Comparison of ENCODE assay signal across 8 cellular contexts in genomic region chr3:40452562-40452875, GRCh38. TPM values are rescaled to one million over a fixed set of nuclear protein-coding genes. Genes with fewer than 3 reads are reported as not detected.
DNase-seq lines count a peak whose midpoint lies in the region; ATAC-seq, FAIRE-seq and TF ChIP-seq lines count a peak whose summit lies in the region.

No MANE protein-coding gene starts in this region.

- peaks cover 23% of the 10 kb centered on the region for H3K4me1 Mint-ChIP-seq in activated naive CD8-positive, alpha-beta T cell treated with anti-CD3 and anti-CD28 coated beads, Interleukin-2, amount 10 ng/mL, durations not matched to agents 7 days and 5 days

- no peaks in the 10 kb centered on the region for H3K9me3 ChIP-seq in keratinocyte (ENCODE audit: control insufficient read depth, low read depth, low read length)
- no peaks in the 10 kb centered on the region for H3K9me3 ChIP-seq in subcutaneous abdominal adipose tissue (ENCODE audit: control insufficient read depth in 5 of 5, low read length in 5 of 5)

- H4K20me1 ChIP-seq in keratinocyte (ENCODE audit: control insufficient read depth, extremely low read depth, insufficient read depth, low read length), result no peaks in the 10 kb centered on the region

- H3K4me2 ChIP-seq in keratinocyte (ENCODE audit: control insufficient read depth, extremely low read depth, insufficient read depth, low read depth, low read length), result peak overlapping the region; percentile 70

- H3K27ac Mint-ChIP-seq in activated naive CD8-positive, alpha-beta T cell treated with anti-CD3 and anti-CD28 coated beads, Interleukin-2, amount 10 ng/mL, durations not matched to agents 7 days and 5 days, result peak overlapping the region; percentile 98

- DNase-seq in DMS53 (lab: John Stamatoyannopoulos, UW) (peak; percentile 25), DMS53 treated with DMSO at 0.1 percent for 48 hours (lab: John Stamatoyannopoulos, UW; ENCODE audit: unreplicated experiment) (no peak), keratinocyte (ENCODE audit: low read depth, low spot score) (no peak), NCI-H1930 (lab: John Stamatoyannopoulos, UW) (no peak), amniotic stem cell (lab: John Stamatoyannopoulos, UW) (no peak)
- no peak for DNase-seq in activated naive CD8-positive, alpha-beta T cell treated with anti-CD3 and anti-CD28 coated beads, Interleukin-2, amount 10 ng/mL, durations not matched to agents 7 days and 5 days

- H3K4me3 Mint-ChIP-seq in activated naive CD8-positive, alpha-beta T cell treated with anti-CD3 and anti-CD28 coated beads, Interleukin-2, amount 10 ng/mL, durations not matched to agents 7 days and 5 days, result peak overlapping the region; percentile 86

- no peak for ATAC-seq in activated naive CD8-positive, alpha-beta T cell treated with anti-CD3 and anti-CD28 coated beads, Interleukin-2, amount 10 ng/mL, durations not matched to agents 7 days and 5 days (ENCODE audit: low read depth)
- no peak for ATAC-seq in GM19328 (IDR thresholded peaks at IDR 0.05; ENCODE audit: unreplicated experiment)

- peaks cover 17% of the 10 kb centered on the region for H3K4me1 ChIP-seq in keratinocyte (ENCODE audit: control insufficient read depth, extremely low read depth, insufficient read depth, low read length)
- H3K4me1 ChIP-seq in subcutaneous abdominal adipose tissue (ENCODE audit: control insufficient read depth in 5 of 5, insufficient read depth in 5 of 5, low read length in 5 of 5), result peaks cover 0 to 26% (median 24%) of the 10 kb centered on the region in 5 donors

- H3K27ac ChIP-seq in keratinocyte (ENCODE audit: control insufficient read depth, insufficient read depth, low read length) (peak overlapping the region; percentile 91), subcutaneous abdominal adipose tissue (ENCODE audit: low read depth, low read length) (peak overlapping the region; percentile 90)

- no peaks in the 10 kb centered on the region for H3K36me3 ChIP-seq in keratinocyte (ENCODE audit: control insufficient read depth in 2 of 2, extremely low read depth in 1 of 2, insufficient read depth in 2 of 2, low read length in 2 of 2)
- peaks cover 4 to 16% (median 6%) of the 10 kb centered on the region in 5 donors for H3K36me3 ChIP-seq in subcutaneous abdominal adipose tissue (ENCODE audit: control insufficient read depth in 5 of 5, insufficient read depth in 5 of 5, low read length in 5 of 5)

- H3K79me2 ChIP-seq in keratinocyte (ENCODE audit: control insufficient read depth, insufficient read depth, low read length), result peaks cover 4% of the 10 kb centered on the region

- POLR2A ChIA-PET in activated naive CD8-positive, alpha-beta T cell treated with anti-CD3 and anti-CD28 coated beads, Interleukin-2, amount 10 ng/mL, durations not matched to agents 7 days and 5 days (lab: Charles Lee), result interaction anchor here (0.6 to 3.0 kb wide), 9 partner anchors 9 to 747 kb away, joined by 3 to 22 read pairs (median 7); partner anchors contain the start of genes CTNNB1, ZNF619, ZNF620 and ZNF621

- H2AFZ ChIP-seq in keratinocyte (ENCODE audit: control insufficient read depth, low read length), result peak overlapping the region; percentile 99

- H3K4me3 ChIP-seq in keratinocyte (ENCODE audit: control insufficient read depth in 2 of 3, extremely low read depth in 1 of 3, insufficient read depth in 2 of 3, low read depth in 1 of 3, low read length in 3 of 3) (peak overlapping the region; percentile 74 to 87 (median 80)), subcutaneous abdominal adipose tissue (ENCODE audit: low read depth in 1 of 5, low read length in 5 of 5) (peak overlapping the region; percentile 80 to 99 (median 95))

- FAIRE-seq in keratinocyte (lab: Jason Lieb, UNC), result no peak

- H3K9me3 Mint-ChIP-seq in activated naive CD8-positive, alpha-beta T cell treated with anti-CD3 and anti-CD28 coated beads, Interleukin-2, amount 10 ng/mL, durations not matched to agents 7 days and 5 days, result no peaks in the 10 kb centered on the region

- no peaks in the 10 kb centered on the region for H3K27me3 Mint-ChIP-seq in activated naive CD8-positive, alpha-beta T cell treated with anti-CD3 and anti-CD28 coated beads, Interleukin-2, amount 10 ng/mL, durations not matched to agents 7 days and 5 days

- H3K27me3 ChIP-seq in keratinocyte (ENCODE audit: control insufficient read depth, extremely low read depth, insufficient read depth, low read length), result no peaks in the 10 kb centered on the region
- H3K27me3 ChIP-seq in subcutaneous abdominal adipose tissue (ENCODE audit: control insufficient read depth in 5 of 5, insufficient read depth in 4 of 5, low read length in 5 of 5), result no peaks in the 10 kb centered on the region

- no peaks in the 10 kb centered on the region for H3K9me1 ChIP-seq in keratinocyte (ENCODE audit: control insufficient read depth, extremely low read depth, insufficient read depth, low read length)

- no peak for TF ChIP-seq CTCF in keratinocyte (optimal IDR thresholded peaks at IDR 0.05 in 1 of 3, IDR thresholded peaks at IDR 0.05 in 1 of 3, conservative IDR thresholded peaks at IDR 0.05 in 1 of 3; ENCODE audit: extremely low read depth in 1 of 3, insufficient read depth in 2 of 3, low read length in 3 of 3)

- dilution Hi-C loops in keratinocyte (cut with MboI; ENCODE audit: extremely low pct_ligation_motif_present, low sequenced_read_pairs), result no loop called here

- H3K9ac ChIP-seq in keratinocyte (ENCODE audit: control insufficient read depth, extremely low read depth, insufficient read depth, low read length) (peak overlapping the region; percentile 93), subcutaneous abdominal adipose tissue (ENCODE audit: low read length in 5 of 5) (peak overlapping the region; percentile 76 to 94 (median 85))

- H3K36me3 Mint-ChIP-seq in activated naive CD8-positive, alpha-beta T cell treated with anti-CD3 and anti-CD28 coated beads, Interleukin-2, amount 10 ng/mL, durations not matched to agents 7 days and 5 days, result peaks cover 2% of the 10 kb centered on the region

RNA-seq across cellular contexts. Expression of gene RPL14, which starts 4.6 kb away (rescaled TPM):
- 1,000 to 10,000 TPM; 2,251 to 2,258 TPM for total RNA-seq in activated naive CD8-positive, alpha-beta T cell treated with anti-CD3 and anti-CD28 coated beads, Interleukin-2, amount 10 ng/mL, durations not matched to agents 7 days and 5 days
- polyA plus RNA-seq in keratinocyte, result 473 to 787 TPM (median 585 TPM) in 3 replicates
- 2,042 TPM for polyA plus RNA-seq in keratinocyte (2011; ENCODE audit: low read depth)
- 510 and 664 TPM in 2 replicates for polyA plus RNA-seq in keratinocyte (2011; cell fraction: cytosol; rRNA removed)
- polyA plus RNA-seq in keratinocyte (2011; cell fraction: nucleus; rRNA removed), result 120 and 162 TPM in 2 replicates
- polyA plus RNA-seq in keratinocyte (2012; ENCODE audit: low replicate concordance), result 1,249 and 1,671 TPM in 2 replicates
- 273 to 445 TPM (median 282 TPM) in 3 replicates for polyA minus RNA-seq in keratinocyte
- polyA minus RNA-seq in keratinocyte (2011; cell fraction: cytosol; rRNA and poly(A)+ RNA removed), result 409 TPM
- 58.1 and 117 TPM in 2 replicates for polyA minus RNA-seq in keratinocyte (2011; cell fraction: nucleus; rRNA and poly(A)+ RNA removed)

RNA-seq across cellular contexts. Expression of gene ZNF619, which starts 24.4 kb away (rescaled TPM):
- total RNA-seq in activated naive CD8-positive, alpha-beta T cell treated with anti-CD3 and anti-CD28 coated beads, Interleukin-2, amount 10 ng/mL, durations not matched to agents 7 days and 5 days, result 10 to 100 TPM; 11.3 to 13.3 TPM
- 2.3 to 3.4 TPM (median 3.1 TPM) in 3 replicates for polyA plus RNA-seq in keratinocyte
- polyA plus RNA-seq in keratinocyte (2011; ENCODE audit: low read depth), result 0.82 TPM
- 1.5 and 2.2 TPM in 2 replicates for polyA plus RNA-seq in keratinocyte (2011; cell fraction: cytosol; rRNA removed)
- 4.3 and 4.4 TPM in 2 replicates for polyA plus RNA-seq in keratinocyte (2011; cell fraction: nucleus; rRNA removed)
- polyA plus RNA-seq in keratinocyte (2012; ENCODE audit: low replicate concordance), result 1.8 and 2.7 TPM in 2 replicates
- polyA minus RNA-seq in keratinocyte, result 3.1 to 7.5 TPM (median 5.4 TPM) in 3 replicates
- 4.6 TPM for polyA minus RNA-seq in keratinocyte (2011; cell fraction: cytosol; rRNA and poly(A)+ RNA removed)
- 3.5 and 9.1 TPM in 2 replicates for polyA minus RNA-seq in keratinocyte (2011; cell fraction: nucleus; rRNA and poly(A)+ RNA removed)

RNA-seq across cellular contexts. Expression of gene ZNF620, which starts 53.3 kb away (rescaled TPM):
- total RNA-seq in activated naive CD8-positive, alpha-beta T cell treated with anti-CD3 and anti-CD28 coated beads, Interleukin-2, amount 10 ng/mL, durations not matched to agents 7 days and 5 days, result 1 to 10 TPM; 4.5 to 7.2 TPM
- polyA plus RNA-seq in keratinocyte, result 0.33 to 0.35 TPM (median 0.35 TPM) in 3 replicates
- polyA plus RNA-seq in keratinocyte (2011; ENCODE audit: low read depth), result 0.26 TPM
- polyA plus RNA-seq in keratinocyte (2011; cell fraction: cytosol; rRNA removed), result 0.16 and 0.34 TPM in 2 replicates
- polyA plus RNA-seq in keratinocyte (2011; cell fraction: nucleus; rRNA removed), result 0.45 and 0.59 TPM in 2 replicates
- polyA plus RNA-seq in keratinocyte (2012; ENCODE audit: low replicate concordance), result 0.30 and 0.58 TPM in 2 replicates
- 0.19 to 0.30 TPM in 2 of 3 replicates, not detected in the other for polyA minus RNA-seq in keratinocyte
- not detected for polyA minus RNA-seq in keratinocyte (2011; cell fraction: cytosol; rRNA and poly(A)+ RNA removed)
- polyA minus RNA-seq in keratinocyte (2011; cell fraction: nucleus; rRNA and poly(A)+ RNA removed), result 0.21 and 0.39 TPM in 2 replicates
